Comparison of ENCODE assay signal across 21 cellular contexts in the genomic region with DNA sequence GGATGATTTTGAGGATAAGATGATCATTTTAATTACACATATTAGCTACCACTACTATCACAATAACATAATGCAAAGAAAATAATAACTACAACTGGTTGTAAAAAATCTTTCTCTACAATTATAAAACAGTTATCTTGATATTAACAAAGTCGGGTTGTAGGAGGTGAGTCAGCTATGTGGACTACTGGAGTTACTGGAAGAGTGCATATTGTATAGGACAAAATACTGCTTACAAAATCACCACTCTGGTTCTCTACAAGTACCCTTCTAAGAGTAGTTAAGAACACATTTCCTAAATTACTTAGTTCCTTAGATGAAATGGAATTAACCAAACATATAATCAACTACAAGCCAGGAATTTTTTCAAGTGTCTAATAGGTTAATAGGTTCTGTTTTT.
"Had no signal": no experiment of that assay in that cellular context is flagged by ENCODE, and none has a peak within 500 bp of the region (broad histone marks: within the 10 kb centered on the region; RNA-seq: fewer than 3 reads in every experiment).

No MANE protein-coding gene starts in this region.

- ATAC-seq: foreskin keratinocyte, gastroesophageal sphincter, heart left ventricle, left colon, left lobe of liver, left ventricle myocardium superior, mucosa of descending colon had no signal

- H3K4me1 ChIP-seq: foreskin keratinocyte had no signal

- H3K27me3 ChIP-seq: dorsolateral prefrontal cortex, esophagus muscularis mucosa, foreskin keratinocyte, gastroesophageal sphincter, heart left ventricle, hepatocyte had no signal

- H3K27ac ChIP-seq: coronary artery, dorsolateral prefrontal cortex, esophagus muscularis mucosa, foreskin keratinocyte, gastroesophageal sphincter, heart left ventricle, hepatocyte had no signal

- H3K4me3 ChIP-seq: coronary artery, dorsolateral prefrontal cortex, esophagus muscularis mucosa, gastroesophageal sphincter, heart left ventricle, hepatocyte, mucosa of descending colon had no signal

- DNase-seq: dermis blood vessel endothelial cell; dorsolateral prefrontal cortex; effector CD4-positive, alpha-beta T cell; effector memory CD4-positive, alpha-beta T cell; foreskin keratinocyte; heart left ventricle; hypothalamus; immature natural killer cell; islet precursor cell; kidney; kidney glomerular epithelial cell; left colon; left ventricle myocardium superior; mesenchymal stem cell; mucosa of descending colon; naive B cell had no signal

- H3K9me3 ChIP-seq: esophagus muscularis mucosa, gastroesophageal sphincter, heart left ventricle, mucosa of descending colon had no signal
